2 cellular contexts compared by ENCODE assay signal in genomic region chr3:113896930-113897329, GRCh38.
TF ChIP-seq lines count a peak whose summit lies in the region.

No MANE protein-coding gene starts in this region.

TF ChIP-seq in HCT116, 20 proteins besides CTCF, POLR2A, EP300 and RAD21 (continued from another document):
- no peak for TF ChIP-seq MAX (IDR thresholded peaks at IDR 0.05)

TF ChIP-seq in HEK293T, 16 proteins besides CTCF, POLR2A, EP300 and RAD21 (continued from another document):
- TF ChIP-seq FOXA1 (IDR thresholded peaks at IDR 0.05) (no peak), BHLHE40 (IDR thresholded peaks at IDR 0.05; ENCODE audit: borderline replicate concordance) (no peak), PKNOX1 (IDR thresholded peaks at IDR 0.05) (no peak), ELF4 (IDR thresholded peaks at IDR 0.05) (no peak)
TF ChIP-seq in HEK293T: peak in this region for 0.
